Comparison of ENCODE assay signal across 1 cellular context in genomic region chr13:41315466-41316047, GRCh38.
TF ChIP-seq lines count a peak whose summit lies in the region.

No MANE protein-coding gene starts in this region.

TF ChIP-seq in SK-N-SH treated with all-trans-retinoic acid at 6 μM for 48 hours, 23 proteins besides CTCF, POLR2A, EP300 and RAD21 (continued from another document):
- TF ChIP-seq CSDC2 (CRISPR knock-in tag; IDR thresholded peaks at IDR 0.05): no peak
- TF ChIP-seq PATZ1 (CRISPR knock-in tag; IDR thresholded peaks at IDR 0.05; ENCODE audit: borderline replicate concordance): no peak
- no peak for TF ChIP-seq RARB (CRISPR knock-in tag; IDR thresholded peaks at IDR 0.05)
- TF ChIP-seq SNAI2 (CRISPR knock-in tag; IDR thresholded peaks at IDR 0.05): no peak
- TF ChIP-seq ISL1 (CRISPR knock-in tag; IDR thresholded peaks at IDR 0.05): no peak
- no peak for TF ChIP-seq ZNF565 (CRISPR knock-in tag; conservative IDR thresholded peaks at IDR 0.05; ENCODE audit: low read depth)
- TF ChIP-seq, protein P1, sequence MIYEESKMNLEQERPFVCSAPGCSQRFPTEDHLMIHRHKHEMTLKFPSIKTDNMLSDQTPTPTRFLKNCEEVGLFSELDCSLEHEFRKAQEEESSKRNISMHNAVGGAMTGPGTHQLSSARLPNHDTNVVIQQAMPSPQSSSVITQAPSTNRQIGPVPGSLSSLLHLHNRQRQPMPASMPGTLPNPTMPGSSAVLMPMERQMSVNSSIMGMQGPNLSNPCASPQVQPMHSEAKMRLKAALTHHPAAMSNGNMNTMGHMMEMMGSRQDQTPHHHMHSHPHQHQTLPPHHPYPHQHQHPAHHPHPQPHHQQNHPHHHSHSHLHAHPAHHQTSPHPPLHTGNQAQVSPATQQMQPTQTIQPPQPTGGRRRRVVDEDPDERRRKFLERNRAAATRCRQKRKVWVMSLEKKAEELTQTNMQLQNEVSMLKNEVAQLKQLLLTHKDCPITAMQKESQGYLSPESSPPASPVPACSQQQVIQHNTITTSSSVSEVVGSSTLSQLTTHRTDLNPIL (CRISPR knock-in tag; IDR thresholded peaks at IDR 0.05; ENCODE audit: low read depth): no peak
- TF ChIP-seq ZC3H10 (CRISPR knock-in tag; IDR thresholded peaks at IDR 0.05): no peak
- TF ChIP-seq ZNF8 (CRISPR knock-in tag; IDR thresholded peaks at IDR 0.05): no peak
- no peak for TF ChIP-seq PPARA (CRISPR knock-in tag; IDR thresholded peaks at IDR 0.05; ENCODE audit: borderline replicate concordance)
- TF ChIP-seq ZFP3 (CRISPR knock-in tag; IDR thresholded peaks at IDR 0.05): no peak
- TF ChIP-seq OSR1 (CRISPR knock-in tag; IDR thresholded peaks at IDR 0.05): no peak
- TF ChIP-seq GLIS3 (CRISPR knock-in tag; IDR thresholded peaks at IDR 0.05): no peak
- TF ChIP-seq ARNTL (CRISPR knock-in tag; IDR thresholded peaks at IDR 0.05; ENCODE audit: borderline replicate concordance, low read depth): no peak
- no peak for TF ChIP-seq ZNF70 (CRISPR knock-in tag; IDR thresholded peaks at IDR 0.05)
- TF ChIP-seq ZFP30 (CRISPR knock-in tag; IDR thresholded peaks at IDR 0.05): no peak
- TF ChIP-seq BACH2 (CRISPR knock-in tag; IDR thresholded peaks at IDR 0.05; ENCODE audit: borderline replicate concordance): no peak
- no peak for TF ChIP-seq TOX (CRISPR knock-in tag; IDR thresholded peaks at IDR 0.05; ENCODE audit: borderline replicate concordance)
